Comparison of ENCODE assay signal across 24 cellular contexts in the genomic region with DNA sequence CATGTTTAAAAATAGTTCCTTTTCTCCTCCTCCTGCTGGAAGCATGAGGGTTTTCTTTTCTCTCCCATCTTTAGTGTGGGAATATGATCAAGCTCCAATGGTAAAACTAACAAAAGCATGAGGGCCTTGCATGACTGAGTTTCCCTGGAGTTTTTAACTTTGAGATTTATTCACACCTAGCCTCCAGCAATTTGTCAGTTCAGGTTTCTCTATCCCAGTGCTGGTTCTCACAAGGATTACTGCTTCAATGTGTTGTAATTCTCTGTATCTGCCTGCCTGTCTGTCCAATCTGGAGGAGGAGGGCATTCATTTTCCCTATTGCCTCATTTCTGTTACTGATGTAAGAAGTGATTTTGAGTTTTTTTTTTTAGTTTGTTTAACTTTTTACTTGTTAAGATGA. TPM values are rescaled to one million over a fixed set of nuclear protein-coding genes. Genes with fewer than 3 reads are reported as not detected.
DNase-seq lines count a peak whose midpoint lies in the region; ATAC-seq and TF ChIP-seq lines count a peak whose summit lies in the region.
"Had no signal": no experiment of that assay in that cellular context is flagged by ENCODE, and none has a peak within 500 bp of the region (broad histone marks: within the 10 kb centered on the region; RNA-seq: fewer than 3 reads in every experiment).

No MANE protein-coding gene starts in this region.

- peak; percentile 90 for ATAC-seq in esophagus mucosa
- peak; percentile 73 for ATAC-seq in omental fat pad (ENCODE audit: low FRiP score)
- no peak for ATAC-seq in HG03139 (IDR thresholded peaks at IDR 0.05; ENCODE audit: unreplicated experiment)
- ATAC-seq: HepG2, PC-3 had no signal

- no peaks in the 10 kb centered on the region for H3K27me3 ChIP-seq in HUES64 (ENCODE audit: insufficient read depth, low read length)
- H3K27me3 ChIP-seq in adrenal gland: no peaks in the 10 kb centered on the region
- H3K27me3 ChIP-seq: BLaER1 had no signal

- H3K4me1 ChIP-seq in HUES64 (ENCODE audit: insufficient read depth, low read length) (peaks cover 18% of the 10 kb centered on the region), adrenal gland (replicated peaks in 1 of 2) (no peaks in the 10 kb centered on the region)
- H3K4me1 ChIP-seq: BLaER1 had no signal

- no peak overlapping the region for H3K9ac ChIP-seq in HUES64 (ENCODE audit: low read depth, low read length)
- H3K9ac ChIP-seq: BLaER1, SK-N-SH had no signal

- peak overlapping the region; percentile 19; the same call in 1 of the 2 replicates for H3K27ac ChIP-seq in HUES64 (ENCODE audit: low read depth, low read length)
- no peak overlapping the region for H3K27ac ChIP-seq in adrenal gland
- H3K27ac ChIP-seq: BLaER1 had no signal

- H3K4me3 ChIP-seq in HUES64 (ENCODE audit: low read length) (no peak overlapping the region), adrenal gland (no peak overlapping the region)
- H3K4me3 ChIP-seq: BLaER1 had no signal

- DNase-seq in ELF-1 (ENCODE audit: low read depth, low spot score) (peak; percentile 22), omental fat pad (ENCODE audit: low spot score) (no peak), adrenal gland (no peak), globus pallidus (ENCODE audit: low spot score) (no peak)
- DNase-seq: CD4-positive, CD25-positive, alpha-beta regulatory T cell; DMS153; DND-41; H7; Karpas-422; MV-4-11; NCI-H1105; NCI-H146; NCI-H1930; NCI-H2107; NCI-H524 treated with DMSO at 0.1 percent for 48 hours; NCI-H774; PC-3; SK-N-SH had no signal

- H3K9me3 ChIP-seq in HUES64 (ENCODE audit: insufficient read depth, low read depth, low read length) (peaks cover 16% of the 10 kb centered on the region), adrenal gland (replicated peaks in 1 of 3) (no peaks in the 10 kb centered on the region)
- H3K9me3 ChIP-seq: SK-N-SH had no signal

- intact Hi-C loops in adrenal gland (cut with DNase I): no loop called here

- no peak for TF ChIP-seq POLR2A in adrenal gland (IDR thresholded peaks at IDR 0.05)

- TF ChIP-seq CTCF in omental fat pad (IDR thresholded peaks at IDR 0.05) (no peak), adrenal gland (IDR thresholded peaks at IDR 0.05) (no peak)

- 0 out of 2 replicates have a peak, but pooled peaks cover 4% of the 10 kb centered on the region for H3K36me3 ChIP-seq in HUES64 (ENCODE audit: insufficient read depth, low read length)
- H3K36me3 ChIP-seq in adrenal gland (replicated peaks in 1 of 2): no peaks in the 10 kb centered on the region
- H3K36me3 ChIP-seq: BLaER1 had no signal

RNA-seq across cellular contexts. Expression of gene RPRM, which starts 57.5 kb away (rescaled TPM):
- 26.5 TPM for polyA plus RNA-seq in HUES64 (2013, experiment 1 of 2)
- polyA plus RNA-seq in HUES64 (2013, experiment 2 of 2): 21.5 TPM
- total RNA-seq in esophagus mucosa (not detected), omental fat pad (10 to 100 TPM in 2 of 4 donors, 1 to 10 TPM in 1, not detected in 1; 3.6 to 35.4 (median 15.1) TPM), adrenal gland (10 to 100 TPM in 7 of 8 donors, 1 to 10 TPM in 1; 8.2 to 38.8 (median 14.3) TPM)
- 1 to 10 TPM; 1.4 to 8.1 (median 5.0) TPM for polyA plus RNA-seq in adrenal gland
- total RNA-seq: A172, HepG2 had no signal
- polyA plus RNA-seq: HepG2 had no signal
